In genomic region chr11:14503023-14503422, GRCh38 we compare ENCODE assay signal across 19 cellular contexts. TPM values are rescaled to one million over a fixed set of nuclear protein-coding genes. Genes with fewer than 3 reads are reported as not detected.
A peak's percentile ranks its signal among the peaks of the same experiment; 100 is the strongest.
DNase-seq lines count a peak whose midpoint lies in the region; ATAC-seq and TF ChIP-seq lines count a peak whose summit lies in the region.
"Had no signal": no experiment of that assay in that cellular context is flagged by ENCODE, and none has a peak within 500 bp of the region (broad histone marks: within the 10 kb centered on the region; RNA-seq: fewer than 3 reads in every experiment).

No MANE protein-coding gene starts in this region.

- H3K4me3 Mint-ChIP-seq in activated CD8-positive, alpha-beta T cell treated with anti-CD3 and anti-CD28 coated beads for 36 hours, result no peak overlapping the region
- no peak overlapping the region for H3K4me3 Mint-ChIP-seq in activated CD8-positive, alpha-beta T cell treated with anti-CD3 and anti-CD28 coated beads, Interleukin-2, amount 10 ng/mL, durations not matched to agents 7 days and 5 days
- no peak overlapping the region for H3K4me3 Mint-ChIP-seq in neural crest cell
- no peak overlapping the region for H3K4me3 Mint-ChIP-seq in CD4-positive, alpha-beta T cell
- H3K4me3 Mint-ChIP-seq: HFFc6 had no signal

- H3K36me3 ChIP-seq in HEK293 (ENCODE audit: control insufficient read depth in 2 of 2, insufficient read depth in 1 of 2, low read length in 2 of 2) (peaks cover 24 to 57% of the 10 kb centered on the region in 2 experiments), SJCRH30 (peaks cover 45% of the 10 kb centered on the region)

- no peak for DNase-seq in activated CD8-positive, alpha-beta T cell treated with anti-CD3 and anti-CD28 coated beads for 36 hours
- no peak for DNase-seq in activated CD8-positive, alpha-beta T cell treated with anti-CD3 and anti-CD28 coated beads, Interleukin-2, amount 10 ng/mL, durations not matched to agents 7 days and 5 days
- DNase-seq in cerebellar cortex (ENCODE audit: low spot score) (peak; percentile 29), neural crest cell (ENCODE audit: low read depth, low spot score) (no peak), Right ventricle myocardium inferior (ENCODE audit: missing footprints) (no peak), SJCRH30 (no peak)
- DNase-seq in CD4-positive, alpha-beta T cell, result no peak
- DNase-seq: C1 segment of cervical spinal cord, COR-L47, EL, HFFc6, Kasumi-1, NCI-H1105, NCI-H1694, NCI-H510A treated with DMSO at 0.1 percent for 48 hours, NCI-H82, PC-9 had no signal

- no peaks in the 10 kb centered on the region for H3K9me3 ChIP-seq in HEK293 (ENCODE audit: control insufficient read depth, insufficient read depth, low read depth, low read length)
- no peaks in the 10 kb centered on the region for H3K9me3 ChIP-seq in CD4-positive, alpha-beta T cell (ENCODE audit: control insufficient read depth, low read length)
- H3K9me3 ChIP-seq in SJCRH30 (replicated peaks), result no peaks in the 10 kb centered on the region

- H3K4me3 ChIP-seq in HEK293 (ENCODE audit: low read depth, low read length), result no peak overlapping the region
- no peak overlapping the region for H3K4me3 ChIP-seq in SJCRH30
- H3K4me3 ChIP-seq: PC-9 had no signal

- peaks cover 49% of the 10 kb centered on the region for H3K36me3 Mint-ChIP-seq in activated CD8-positive, alpha-beta T cell treated with anti-CD3 and anti-CD28 coated beads for 36 hours (ENCODE audit: low read depth)
- peaks cover 55% of the 10 kb centered on the region for H3K36me3 Mint-ChIP-seq in activated CD8-positive, alpha-beta T cell treated with anti-CD3 and anti-CD28 coated beads, Interleukin-2, amount 10 ng/mL, durations not matched to agents 7 days and 5 days (ENCODE audit: low read depth)
- H3K36me3 Mint-ChIP-seq in neural crest cell (ENCODE audit: low read depth), result peaks cover 19% of the 10 kb centered on the region
- peaks cover 65% of the 10 kb centered on the region for H3K36me3 Mint-ChIP-seq in CD4-positive, alpha-beta T cell (ENCODE audit: low read depth)

- H3K27me3 ChIP-seq in CD4-positive, alpha-beta T cell (ENCODE audit: control insufficient read depth, insufficient read depth, low read length), result no peaks in the 10 kb centered on the region
- no peaks in the 10 kb centered on the region for H3K27me3 ChIP-seq in SJCRH30

- H3K4me1 Mint-ChIP-seq in activated CD8-positive, alpha-beta T cell treated with anti-CD3 and anti-CD28 coated beads for 36 hours (ENCODE audit: low read depth), result peaks cover 12% of the 10 kb centered on the region
- H3K4me1 Mint-ChIP-seq in activated CD8-positive, alpha-beta T cell treated with anti-CD3 and anti-CD28 coated beads, Interleukin-2, amount 10 ng/mL, durations not matched to agents 7 days and 5 days (ENCODE audit: low read depth), result peaks cover 32% of the 10 kb centered on the region
- H3K4me1 Mint-ChIP-seq in neural crest cell, result peaks cover 22% of the 10 kb centered on the region
- H3K4me1 Mint-ChIP-seq in CD4-positive, alpha-beta T cell (ENCODE audit: low read depth), result peaks cover 33% of the 10 kb centered on the region

- H3K4me1 ChIP-seq in HEK293 (ENCODE audit: control insufficient read depth, insufficient read depth, low read length) (no peaks in the 10 kb centered on the region), SJCRH30 (no peaks in the 10 kb centered on the region)

- H3K27ac Mint-ChIP-seq in activated CD8-positive, alpha-beta T cell treated with anti-CD3 and anti-CD28 coated beads for 36 hours, result peak overlapping the region; percentile 11
- H3K27ac Mint-ChIP-seq in activated CD8-positive, alpha-beta T cell treated with anti-CD3 and anti-CD28 coated beads, Interleukin-2, amount 10 ng/mL, durations not matched to agents 7 days and 5 days, result no peak overlapping the region
- H3K27ac Mint-ChIP-seq in neural crest cell (ENCODE audit: unreplicated experiment), result peak overlapping the region; percentile 35
- H3K27ac Mint-ChIP-seq in CD4-positive, alpha-beta T cell, result no peak overlapping the region
- H3K27ac Mint-ChIP-seq: HFFc6 had no signal

- no peak for ATAC-seq in activated CD8-positive, alpha-beta T cell treated with anti-CD3 and anti-CD28 coated beads for 36 hours
- no peak for ATAC-seq in activated CD8-positive, alpha-beta T cell treated with anti-CD3 and anti-CD28 coated beads, Interleukin-2, amount 10 ng/mL, durations not matched to agents 7 days and 5 days
- ATAC-seq in CD4-positive, alpha-beta T cell (ENCODE audit: poor library complexity), result no peak
- ATAC-seq in Right ventricle myocardium inferior, result no peak
- ATAC-seq: HepG2 had no signal

- no peak for TF ChIP-seq CTCF in activated CD8-positive, alpha-beta T cell treated with anti-CD3 and anti-CD28 coated beads for 36 hours (IDR thresholded peaks at IDR 0.05)
- TF ChIP-seq CTCF in HEK293 (tag by site-specific recombination; IDR thresholded peaks at IDR 0.05) (no peak), neural crest cell (conservative IDR thresholded peaks at IDR 0.05) (no peak)
- TF ChIP-seq CTCF in CD4-positive, alpha-beta T cell (IDR thresholded peaks at IDR 0.05), result no peak

- H3K27ac ChIP-seq in HEK293 (ENCODE audit: extremely low read depth, low read depth, low read length) (no peak overlapping the region), SJCRH30 (no peak overlapping the region)
- H3K27ac ChIP-seq in CD4-positive, alpha-beta T cell (ENCODE audit: low read depth, low read length), result no peak overlapping the region
- H3K27ac ChIP-seq: PC-9 had no signal

- intact Hi-C loops in activated CD8-positive, alpha-beta T cell treated with anti-CD3 and anti-CD28 coated beads for 36 hours (cut with micrococcal nuclease), result no loop called here
- intact Hi-C loops in CD4-positive, alpha-beta T cell (cut with DNase I, micrococcal nuclease), result loop anchor here in 1 of 2 experiments (5.0 kb wide), 1 partner anchor 389 kb away; the partner anchor contains the start of gene CYP2R1
- intact Hi-C loops in Right ventricle myocardium inferior (cut with DNase I), result no loop called here

- H3K9me3 Mint-ChIP-seq in activated CD8-positive, alpha-beta T cell treated with anti-CD3 and anti-CD28 coated beads for 36 hours, result no peaks in the 10 kb centered on the region
- H3K9me3 Mint-ChIP-seq in activated CD8-positive, alpha-beta T cell treated with anti-CD3 and anti-CD28 coated beads, Interleukin-2, amount 10 ng/mL, durations not matched to agents 7 days and 5 days (ENCODE audit: insufficient read depth), result no peaks in the 10 kb centered on the region
- H3K9me3 Mint-ChIP-seq in neural crest cell, result no peaks in the 10 kb centered on the region
- H3K9me3 Mint-ChIP-seq in CD4-positive, alpha-beta T cell, result no peaks in the 10 kb centered on the region
- H3K9me3 Mint-ChIP-seq: HFFc6 had no signal

- CTCF ChIA-PET in activated CD8-positive, alpha-beta T cell treated with anti-CD3 and anti-CD28 coated beads for 36 hours (lab: Charles Lee), result interaction anchor here (1.0 to 1.2 kb wide), 2 partner anchors 402 to 404 kb away, joined by 3 to 4 read pairs; no protein-coding TSS in a partner anchor
- CTCF ChIA-PET in activated CD8-positive, alpha-beta T cell treated with anti-CD3 and anti-CD28 coated beads, Interleukin-2, amount 10 ng/mL, durations not matched to agents 7 days and 5 days (lab: Charles Lee), result interaction anchor here (1.0 to 4.5 kb wide), 3 partner anchors 13 to 405 kb away, joined by 3 to 21 read pairs (median 3); no protein-coding TSS in a partner anchor
- CTCF ChIA-PET in HEK293 (lab: Yijun Ruan, JAX), result no interaction called here
- CTCF ChIA-PET in CD4-positive, alpha-beta T cell (lab: Charles Lee), result no interaction called here

- H3K27me3 Mint-ChIP-seq in activated CD8-positive, alpha-beta T cell treated with anti-CD3 and anti-CD28 coated beads for 36 hours, result no peaks in the 10 kb centered on the region
- no peaks in the 10 kb centered on the region for H3K27me3 Mint-ChIP-seq in activated CD8-positive, alpha-beta T cell treated with anti-CD3 and anti-CD28 coated beads, Interleukin-2, amount 10 ng/mL, durations not matched to agents 7 days and 5 days (ENCODE audit: low read depth)
- no peaks in the 10 kb centered on the region for H3K27me3 Mint-ChIP-seq in neural crest cell (ENCODE audit: low read depth)
- H3K27me3 Mint-ChIP-seq in CD4-positive, alpha-beta T cell, result no peaks in the 10 kb centered on the region

- POLR2A ChIA-PET in activated CD8-positive, alpha-beta T cell treated with anti-CD3 and anti-CD28 coated beads for 36 hours (lab: Charles Lee), result interaction anchor here (0.6 to 7.6 kb wide), 4 partner anchors 10 to 142 kb away, joined by 3 to 40 read pairs (median 3); no protein-coding TSS in a partner anchor
- POLR2A ChIA-PET in activated CD8-positive, alpha-beta T cell treated with anti-CD3 and anti-CD28 coated beads, Interleukin-2, amount 10 ng/mL, durations not matched to agents 7 days and 5 days (lab: Charles Lee), result interaction anchor here (0.6 kb wide), 1 partner anchor 46 kb away, joined by 6 read pairs; no protein-coding TSS in a partner anchor
- POLR2A ChIA-PET in HEK293 (lab: Yijun Ruan, JAX), result interaction anchor here (0.6 kb wide), 1 partner anchor 12 kb away, joined by 4 read pairs; no protein-coding TSS in a partner anchor
- POLR2A ChIA-PET in CD4-positive, alpha-beta T cell (lab: Charles Lee), result no interaction called here

RNA-seq across cellular contexts. Expression of gene COPB1, which starts 3.4 kb away (rescaled TPM):
- total RNA-seq in activated CD8-positive, alpha-beta T cell treated with anti-CD3 and anti-CD28 coated beads for 36 hours, result 10 to 100 TPM; 90.9 to 93.5 TPM
- 10 to 100 TPM; 77.8 to 79.1 TPM for total RNA-seq in activated CD8-positive, alpha-beta T cell treated with anti-CD3 and anti-CD28 coated beads, Interleukin-2, amount 10 ng/mL, durations not matched to agents 7 days and 5 days
- total RNA-seq in neural crest cell (83.9 and 93.9 TPM in 2 replicates), Right ventricle myocardium inferior (42.1 TPM)
- total RNA-seq in CD4-positive, alpha-beta T cell, result 10 to 100 TPM; 93.1 to 95.9 TPM
- total RNA-seq in SJCRH30 (2014; rRNA removed; shearing (Covaris generic)), result 188 and 195 TPM in 2 replicates

RNA-seq across cellular contexts. Expression of gene PSMA1, which starts 17.2 kb away (rescaled TPM):
- 100 to 1,000 TPM; 329 to 338 TPM for total RNA-seq in activated CD8-positive, alpha-beta T cell treated with anti-CD3 and anti-CD28 coated beads for 36 hours
- 100 to 1,000 TPM; 211 to 215 TPM for total RNA-seq in activated CD8-positive, alpha-beta T cell treated with anti-CD3 and anti-CD28 coated beads, Interleukin-2, amount 10 ng/mL, durations not matched to agents 7 days and 5 days
- total RNA-seq in neural crest cell, result 172 and 190 TPM in 2 replicates
- 100 to 1,000 TPM; 170 to 175 TPM for total RNA-seq in CD4-positive, alpha-beta T cell
- total RNA-seq in Right ventricle myocardium inferior, result 117 TPM
- 303 and 320 TPM in 2 replicates for total RNA-seq in SJCRH30 (2014; rRNA removed; shearing (Covaris generic))

Comparison
In these comparisons a context has a peak if more than half of its experiments do, and no peak if none do; other contexts are left out.
1. H3K27ac Mint-ChIP-seq: peak in activated CD8-positive, alpha-beta T cell treated with anti-CD3 and anti-CD28 coated beads for 36 hours (single experiment) and neural crest cell (single experiment); none in activated CD8-positive, alpha-beta T cell treated with anti-CD3 and anti-CD28 coated beads, Interleukin-2, amount 10 ng/mL, durations not matched to agents 7 days and 5 days (single experiment) and CD4-positive, alpha-beta T cell (single experiment).
2. CTCF ChIA-PET loops: an anchor here in activated CD8-positive, alpha-beta T cell treated with anti-CD3 and anti-CD28 coated beads for 36 hours (1.0 to 1.2 kb wide) and activated CD8-positive, alpha-beta T cell treated with anti-CD3 and anti-CD28 coated beads, Interleukin-2, amount 10 ng/mL, durations not matched to agents 7 days and 5 days (1.0 to 4.5 kb wide); none called in HEK293 and CD4-positive, alpha-beta T cell.